In genomic region chr5:154002093-154002492, GRCh38 we compare ENCODE assay signal across 13 cellular contexts. TPM values are rescaled to one million over a fixed set of nuclear protein-coding genes. Genes with fewer than 3 reads are reported as not detected.
A peak's percentile ranks its signal among the peaks of the same experiment; 100 is the strongest.
DNase-seq lines count a peak whose midpoint lies in the region; ATAC-seq and TF ChIP-seq lines count a peak whose summit lies in the region.
"Had no signal": no experiment of that assay in that cellular context is flagged by ENCODE, and none has a peak within 500 bp of the region (broad histone marks: within the 10 kb centered on the region; RNA-seq: fewer than 3 reads in every experiment).

No MANE protein-coding gene starts in this region.

- 26 to 41% methylated on average over 4 of the region's 4 CpGs for whole genome bisulfite sequencing in gastroesophageal sphincter (ENCODE audit: low coverage in 1 of 2), 2 donors
- WGBS in endodermal cell (ENCODE audit: insufficient coverage in 1 of 2, insufficient read length in 1 of 2), 2 experiments, result 89 to 100% methylated on average over 2 to 4 of the region's 4 CpGs

- H3K27ac Mint-ChIP-seq in nephron (peak overlapping the region; percentile 67 to 81 (median 74)), endodermal cell (no peak overlapping the region), Calu3 (ENCODE audit: unreplicated experiment) (no peak overlapping the region)

- H3K4me1 ChIP-seq in gastroesophageal sphincter (no peaks in the 10 kb centered on the region), uterus (no peaks in the 10 kb centered on the region), endodermal cell (ENCODE audit: control insufficient read depth, insufficient read depth, low read length) (no peaks in the 10 kb centered on the region)

- H3K4me1 Mint-ChIP-seq in nephron (no peaks in the 10 kb centered on the region), endodermal cell (no peaks in the 10 kb centered on the region), Calu3 (ENCODE audit: low read depth, unreplicated experiment) (no peaks in the 10 kb centered on the region)
- H3K4me1 Mint-ChIP-seq: activated naive CD4-positive, alpha-beta T cell treated with anti-CD3 and anti-CD28 coated beads, Interleukin-2, amount 50 U/mL, for 24 hours had no signal

- H3K27ac ChIP-seq in gastroesophageal sphincter (peak overlapping the region in 3 of 4 donors; percentile 64 to 73 (median 64)), uterus (peak overlapping the region; percentile 49 to 67), endodermal cell (ENCODE audit: low read depth, low read length) (no peak overlapping the region)

- peak; percentile 91 for ATAC-seq in gastroesophageal sphincter

- no peak for TF ChIP-seq EP300 in gastroesophageal sphincter (IDR thresholded peaks at IDR 0.05)

- intact Hi-C loops in uterus (cut with DNase I; ENCODE audit: low total_unique reads), result no loop called here
- intact Hi-C loops in Calu3 (cut with micrococcal nuclease; ENCODE audit: unreplicated experiment), result no loop called here

- H3K4me3 ChIP-seq in gastroesophageal sphincter, result no peak overlapping the region
- H3K4me3 ChIP-seq in uterus, result no peak overlapping the region
- H3K4me3 ChIP-seq in endodermal cell (ENCODE audit: low read length), result no peak overlapping the region

- no TSS peak for BruUV-seq in Calu3 (replicated peaks; lab: Mats Ljungman, UMichigan)

- no peak for TF ChIP-seq POLR2A in gastroesophageal sphincter (IDR thresholded peaks at IDR 0.05)
- TF ChIP-seq POLR2A in uterus (IDR thresholded peaks at IDR 0.05), result no peak

- DNase-seq in DMS79 treated with DMSO at 0.1 percent for 48 hours (lab: John Stamatoyannopoulos, UW) (peak; percentile 18), DMS79 (lab: John Stamatoyannopoulos, UW) (no peak), uterus (peak; percentile 16 to 42), endodermal cell (no peak), NCI-H2227 treated with DMSO at 0.1 percent for 48 hours (lab: John Stamatoyannopoulos, UW) (no peak), Calu3 (no peak)
- DNase-seq: 8988T, mesendoderm, NCI-H1092 treated with DMSO at 0.1 percent for 48 hours, NCI-H748 treated with DMSO at 0.1 percent for 48 hours had no signal

- no peaks in the 10 kb centered on the region for H3K27me3 ChIP-seq in gastroesophageal sphincter
- no peaks in the 10 kb centered on the region for H3K27me3 ChIP-seq in uterus
- no peaks in the 10 kb centered on the region for H3K27me3 ChIP-seq in endodermal cell (ENCODE audit: control insufficient read depth, insufficient read depth, low read length, poor library complexity, severe bottlenecking)

- H3K36me3 ChIP-seq in gastroesophageal sphincter, result peaks cover 0 to 53% of the 10 kb centered on the region in 2 donors
- no peaks in the 10 kb centered on the region for H3K36me3 ChIP-seq in uterus
- peaks cover 14% of the 10 kb centered on the region for H3K36me3 ChIP-seq in endodermal cell (ENCODE audit: control insufficient read depth, insufficient read depth, low read length)

- CTCF ChIA-PET in Calu3 (lab: Charles Lee), result no interaction called here

- H3K27me3 Mint-ChIP-seq in nephron (ENCODE audit: low read depth) (no peaks in the 10 kb centered on the region), endodermal cell (ENCODE audit: insufficient read depth) (no peaks in the 10 kb centered on the region), Calu3 (ENCODE audit: unreplicated experiment) (no peaks in the 10 kb centered on the region)
- H3K27me3 Mint-ChIP-seq: activated naive CD4-positive, alpha-beta T cell treated with anti-CD3 and anti-CD28 coated beads, Interleukin-2, amount 50 U/mL, for 24 hours had no signal

- H3K4me3 Mint-ChIP-seq in nephron (no peak overlapping the region), endodermal cell (no peak overlapping the region), Calu3 (ENCODE audit: low read depth, unreplicated experiment) (no peak overlapping the region)
- H3K4me3 Mint-ChIP-seq: activated naive CD4-positive, alpha-beta T cell treated with anti-CD3 and anti-CD28 coated beads, Interleukin-2, amount 50 U/mL, for 24 hours had no signal

- TF ChIP-seq CTCF in gastroesophageal sphincter (IDR thresholded peaks at IDR 0.05) (no peak), nephron (IDR thresholded peaks at IDR 0.05; ENCODE audit: unreplicated experiment in 3 of 3) (no peak), uterus (IDR thresholded peaks at IDR 0.05) (no peak), endodermal cell (conservative IDR thresholded peaks at IDR 0.05) (no peak), Calu3 (IDR thresholded peaks at IDR 0.05; ENCODE audit: unreplicated experiment) (no peak)

- no peak overlapping the region for H3K9ac ChIP-seq in endodermal cell (ENCODE audit: extremely low read depth, low read length, poor library complexity, severe bottlenecking)

- H3K36me3 Mint-ChIP-seq in nephron (ENCODE audit: low read depth) (peaks cover 51% of the 10 kb centered on the region), endodermal cell (ENCODE audit: low read depth) (peaks cover 11% of the 10 kb centered on the region), Calu3 (ENCODE audit: insufficient read depth, unreplicated experiment) (no peaks in the 10 kb centered on the region)

- H3K9me3 ChIP-seq in gastroesophageal sphincter, result no peaks in the 10 kb centered on the region
- no peaks in the 10 kb centered on the region for H3K9me3 ChIP-seq in uterus
- H3K9me3 ChIP-seq in endodermal cell (ENCODE audit: control insufficient read depth, low read length), result peaks cover 14% of the 10 kb centered on the region

- H3K9me3 Mint-ChIP-seq in nephron (no peaks in the 10 kb centered on the region), endodermal cell (peaks cover 4% of the 10 kb centered on the region), Calu3 (ENCODE audit: low read depth, unreplicated experiment) (no peaks in the 10 kb centered on the region)

RNA-seq across cellular contexts. Expression of gene FAM114A2, which starts 36.6 kb away (rescaled TPM):
- total RNA-seq in gastroesophageal sphincter, result 10 to 100 TPM; 16.2 to 17.9 (median 17.6) TPM
- 10 to 100 TPM; 26.9 to 71.3 (median 43.9) TPM for total RNA-seq in uterus
- total RNA-seq in endodermal cell, result 10 to 100 TPM; 18.0 to 19.7 TPM
- polyA plus RNA-seq in endodermal cell (2013, experiment 1 of 2), result 15.3 TPM
- polyA plus RNA-seq in endodermal cell (2013, experiment 2 of 2), result 13.2 TPM
- 21.3 and 23.5 TPM in 2 replicates for total RNA-seq in Calu3 (2022)

RNA-seq across cellular contexts. Expression of gene MFAP3, which starts 36.7 kb away (rescaled TPM):
- total RNA-seq in gastroesophageal sphincter, result 10 to 100 TPM; 25.7 to 36.9 (median 27.0) TPM
- 100 to 1,000 TPM in 1 of 4 donors, 10 to 100 TPM in 3; 39.0 to 152 (median 63.3) TPM for total RNA-seq in uterus
- total RNA-seq in endodermal cell, result 10 to 100 TPM; 25.8 to 36.2 TPM
- polyA plus RNA-seq in endodermal cell (2013, experiment 1 of 2), result 31.6 TPM
- polyA plus RNA-seq in endodermal cell (2013, experiment 2 of 2), result 32.9 TPM
- 34.4 and 39.3 TPM in 2 replicates for total RNA-seq in Calu3 (2022)

Comparison
In these comparisons a context has a peak if more than half of its experiments do, and no peak if none do; other contexts are left out.
1. DNase-seq: peak in DMS79 treated with DMSO at 0.1 percent for 48 hours (single experiment) and uterus (2 of 2); none in DMS79 (single experiment), endodermal cell (single experiment), NCI-H2227 treated with DMSO at 0.1 percent for 48 hours (single experiment) and Calu3 (single experiment).
2. H3K27ac Mint-ChIP-seq: peak in nephron (3 of 3); none in endodermal cell (single experiment) and Calu3 (single experiment).